ENCODE assay signal across 11 cellular contexts in genomic region chr5:159441441-159441840, GRCh38.
DNase-seq lines count a peak whose midpoint lies in the region; ATAC-seq and TF ChIP-seq lines count a peak whose summit lies in the region.
"Had no signal": no experiment of that assay in that cellular context is flagged by ENCODE, and none has a peak within 500 bp of the region (broad histone marks: within the 10 kb centered on the region; RNA-seq: fewer than 3 reads in every experiment).

No MANE protein-coding gene starts in this region.

- H3K36me3 Mint-ChIP-seq in neural crest cell (ENCODE audit: low read depth): no peaks in the 10 kb centered on the region
- H3K36me3 Mint-ChIP-seq: T-cell had no signal

- H3K9me3 Mint-ChIP-seq in neural crest cell: no peaks in the 10 kb centered on the region
- H3K9me3 Mint-ChIP-seq: T-cell had no signal

- no peak overlapping the region for H3K4me3 ChIP-seq in LNCaP clone FGC (ENCODE audit: low read depth, low read length)
- H3K4me3 ChIP-seq: esophagus squamous epithelium had no signal

- DNase-seq in DMS 273 (lab: John Stamatoyannopoulos, UW; ENCODE audit: unreplicated experiment): peak; percentile 55
- no peak for DNase-seq in DMS 273 treated with DMSO at 0.1 percent for 48 hours (lab: John Stamatoyannopoulos, UW)
- DNase-seq in LNCaP clone FGC (ENCODE audit: low read depth): no peak
- peak; percentile 56 for DNase-seq in ecto neural progenitor cell (ENCODE audit: low spot score)
- peak; percentile 4 for DNase-seq in neural crest cell (ENCODE audit: low read depth, low spot score)
- DNase-seq in DMS153 treated with DMSO at 0.1 percent for 48 hours (lab: John Stamatoyannopoulos, UW; ENCODE audit: unreplicated experiment): no peak
- DNase-seq in cerebellar nuclear complex (lab: John Stamatoyannopoulos, UW): no peak
- DNase-seq: activated effector memory CD4-positive, alpha-beta T cell treated with Interleukin-2 at 50 U/mL for 16 hours; esophagus squamous epithelium; T-cell had no signal

- peaks cover 10% of the 10 kb centered on the region for H3K27me3 Mint-ChIP-seq in neural crest cell (ENCODE audit: low read depth)

- no peak overlapping the region for H3K4me3 Mint-ChIP-seq in neural crest cell
- H3K4me3 Mint-ChIP-seq: T-cell had no signal

- TF ChIP-seq CTCF in LNCaP clone FGC (IDR thresholded peaks at IDR 0.05; ENCODE audit: control insufficient read depth, extremely low read depth, insufficient read depth) (peak; percentile 62), neural crest cell (conservative IDR thresholded peaks at IDR 0.05) (peak; percentile 43)

- no peak overlapping the region for H3K27ac Mint-ChIP-seq in neural crest cell (ENCODE audit: unreplicated experiment)
- H3K27ac Mint-ChIP-seq: T-cell had no signal

- no peak for ATAC-seq in GM21360 (IDR thresholded peaks at IDR 0.05; ENCODE audit: unreplicated experiment)
- ATAC-seq: T-cell had no signal

- no peaks in the 10 kb centered on the region for H3K4me1 Mint-ChIP-seq in neural crest cell

Comparison
In these comparisons a context has a peak if more than half of its experiments do, and no peak if none do; other contexts are left out.
1. DNase-seq: peak in DMS 273 (single experiment), ecto neural progenitor cell (single experiment) and neural crest cell (single experiment); none in DMS 273 treated with DMSO at 0.1 percent for 48 hours (single experiment), LNCaP clone FGC (single experiment), DMS153 treated with DMSO at 0.1 percent for 48 hours (single experiment) and cerebellar nuclear complex (0 of 2).